In genomic region chr17:49187301-49187700, GRCh38 we compare ENCODE assay signal across 26 cellular contexts. TPM values are rescaled to one million over a fixed set of nuclear protein-coding genes. Genes with fewer than 3 reads are reported as not detected.
A peak's percentile ranks its signal among the peaks of the same experiment; 100 is the strongest.
DNase-seq lines count a peak whose midpoint lies in the region; TF ChIP-seq lines count a peak whose summit lies in the region.
"Had no signal": no experiment of that assay in that cellular context is flagged by ENCODE, and none has a peak within 500 bp of the region (broad histone marks: within the 10 kb centered on the region; RNA-seq: fewer than 3 reads in every experiment).

No MANE protein-coding gene starts in this region.

- no peaks in the 10 kb centered on the region for H3K36me3 ChIP-seq in tibial nerve
- H3K36me3 ChIP-seq: BE2C, BLaER1 had no signal

- no peaks in the 10 kb centered on the region for H3K27me3 Mint-ChIP-seq in activated CD4-positive, alpha-beta T cell treated with anti-CD3 and anti-CD28 coated beads, Interleukin-2, amount 10 ng/mL, durations not matched to agents 24 days and 14 days

- H3K27me3 ChIP-seq in tibial nerve: no peaks in the 10 kb centered on the region
- H3K27me3 ChIP-seq: BE2C, BLaER1 had no signal

- peaks cover 0 to 3% (median 0%) of the 10 kb centered on the region in 4 donors for H3K4me1 ChIP-seq in tibial nerve
- H3K4me1 ChIP-seq: BE2C had no signal

- TF ChIP-seq CTCF in tibial nerve (IDR thresholded peaks at IDR 0.05): no peak

- no peak for TF ChIP-seq EP300 in tibial nerve (IDR thresholded peaks at IDR 0.05)

- peaks cover 0 to 4% (median 0%) of the 10 kb centered on the region in 4 donors for H3K9me3 ChIP-seq in tibial nerve

- peaks cover 2% of the 10 kb centered on the region for H3K36me3 Mint-ChIP-seq in activated CD4-positive, alpha-beta T cell treated with anti-CD3 and anti-CD28 coated beads, Interleukin-2, amount 10 ng/mL, durations not matched to agents 24 days and 14 days (ENCODE audit: low read depth)

- peaks cover 12% of the 10 kb centered on the region for H3K9me3 Mint-ChIP-seq in activated CD4-positive, alpha-beta T cell treated with anti-CD3 and anti-CD28 coated beads, Interleukin-2, amount 10 ng/mL, durations not matched to agents 24 days and 14 days

- no peak overlapping the region for H3K27ac Mint-ChIP-seq in activated CD4-positive, alpha-beta T cell treated with anti-CD3 and anti-CD28 coated beads, Interleukin-2, amount 10 ng/mL, durations not matched to agents 24 days and 14 days
- H3K27ac Mint-ChIP-seq: CD14-positive monocyte; CD4-positive, alpha-beta memory T cell; CD4-positive, CD25-positive, alpha-beta regulatory T cell; CD8-positive, alpha-beta memory T cell had no signal

- intact Hi-C loops in activated CD4-positive, alpha-beta T cell treated with anti-CD3 and anti-CD28 coated beads, Interleukin-2, amount 10 ng/mL, durations not matched to agents 24 days and 14 days (cut with micrococcal nuclease): no loop called here

- peaks cover 17% of the 10 kb centered on the region for H3K4me1 Mint-ChIP-seq in activated CD4-positive, alpha-beta T cell treated with anti-CD3 and anti-CD28 coated beads, Interleukin-2, amount 10 ng/mL, durations not matched to agents 24 days and 14 days

- no peak overlapping the region for H3K27ac ChIP-seq in tibial nerve
- H3K27ac ChIP-seq: BLaER1 had no signal

- no peak overlapping the region for H3K4me3 ChIP-seq in tibial nerve
- H3K4me3 ChIP-seq: BLaER1 had no signal

- 88 to 89% methylated on average over 3 of the region's 3 CpGs for WGBS in tibial nerve, 2 donors

- DNase-seq in HCEC 1CT (peak; percentile 17), M059J (ENCODE audit: low read depth) (peak; percentile 34), iris pigment epithelial cell (ENCODE audit: low read depth) (peak; percentile 25), NCI-H446 (lab: John Stamatoyannopoulos, UW) (no peak), SK-N-DZ (ENCODE audit: low spot score) (no peak), tibial nerve (ENCODE audit: low spot score in 2 of 2) (no peak)
- no peak for DNase-seq in activated CD4-positive, alpha-beta T cell treated with anti-CD3 and anti-CD28 coated beads, Interleukin-2, amount 10 ng/mL, durations not matched to agents 24 days and 14 days
- DNase-seq: 8988T; ACHN; BE2C; C1 segment of cervical spinal cord; CD4-positive, alpha-beta memory T cell; CD4-positive, CD25-positive, alpha-beta regulatory T cell; CD8-positive, alpha-beta memory T cell; COR-L47; DMS 273 treated with DMSO at 0.1 percent for 48 hours; DMS153; DMS53; DMS79; DND-41; EL; GF-D8 had no signal

- TF ChIP-seq POLR2A in tibial nerve (IDR thresholded peaks at IDR 0.05): no peak

- no peak overlapping the region for H3K4me3 Mint-ChIP-seq in activated CD4-positive, alpha-beta T cell treated with anti-CD3 and anti-CD28 coated beads, Interleukin-2, amount 10 ng/mL, durations not matched to agents 24 days and 14 days
- H3K4me3 Mint-ChIP-seq: CD14-positive monocyte; CD4-positive, alpha-beta memory T cell; CD4-positive, CD25-positive, alpha-beta regulatory T cell; CD8-positive, alpha-beta memory T cell had no signal

RNA-seq across cellular contexts. Expression of gene GNGT2, which starts 23.1 kb away (rescaled TPM):
- total RNA-seq in M059J (2014; rRNA removed; shearing (Covaris generic)): 0.49 TPM in 1 of 2 replicates, not detected in the other
- 18.2 and 19.5 TPM in 2 replicates for total RNA-seq in activated CD4-positive, alpha-beta T cell treated with anti-CD3 and anti-CD28 coated beads, Interleukin-2, amount 10 ng/mL, durations not matched to agents 24 days and 14 days
- polyA plus RNA-seq in SK-N-DZ (2014; cell fraction: cytosol; rRNA removed): not detected in 2 replicates
- not detected in 2 replicates for polyA plus RNA-seq in SK-N-DZ (2014; cell fraction: nucleus; rRNA removed)
- total RNA-seq in tibial nerve: 1 to 10 TPM in 1 of 4 donors, not detected in 3; 1.2 TPM
- total RNA-seq: Daoy had no signal

RNA-seq across cellular contexts. Expression of gene ABI3, which starts 23.2 kb away (rescaled TPM):
- total RNA-seq in M059J (2014; rRNA removed; shearing (Covaris generic)): 0.12 TPM in 1 of 2 replicates, not detected in the other
- 27.8 and 28.4 TPM in 2 replicates for total RNA-seq in activated CD4-positive, alpha-beta T cell treated with anti-CD3 and anti-CD28 coated beads, Interleukin-2, amount 10 ng/mL, durations not matched to agents 24 days and 14 days
- 0.12 TPM in 1 of 2 replicates, not detected in the other for polyA plus RNA-seq in SK-N-DZ (2014; cell fraction: cytosol; rRNA removed)
- not detected in 2 replicates for polyA plus RNA-seq in SK-N-DZ (2014; cell fraction: nucleus; rRNA removed)
- total RNA-seq in tibial nerve: 10 to 100 TPM in 3 of 4 donors, 1 to 10 TPM in 1; 9.6 to 14.4 (median 12.0) TPM

RNA-seq across cellular contexts. Expression of gene PHOSPHO1, which starts 43.3 kb away (rescaled TPM):
- total RNA-seq in M059J (2014; rRNA removed; shearing (Covaris generic)): 0.37 TPM in 1 of 2 replicates, not detected in the other
- 0.09 TPM in 1 of 2 replicates, not detected in the other for total RNA-seq in activated CD4-positive, alpha-beta T cell treated with anti-CD3 and anti-CD28 coated beads, Interleukin-2, amount 10 ng/mL, durations not matched to agents 24 days and 14 days
- polyA plus RNA-seq in SK-N-DZ (2014; cell fraction: cytosol; rRNA removed): not detected in 2 replicates
- polyA plus RNA-seq in SK-N-DZ (2014; cell fraction: nucleus; rRNA removed): 0.17 TPM in 1 of 2 replicates, not detected in the other
- 1 to 10 TPM in 1 of 4 donors, under 1 TPM in 2, not detected in 1; 0.21 to 1.3 (median 0.98) TPM for total RNA-seq in tibial nerve
- total RNA-seq: CD4-positive, alpha-beta memory T cell; CD4-positive, CD25-positive, alpha-beta regulatory T cell; CD8-positive, alpha-beta memory T cell had no signal

RNA-seq across cellular contexts. Expression of gene B4GALNT2, which starts 54.7 kb away (rescaled TPM):
- not detected in 2 replicates for total RNA-seq in M059J (2014; rRNA removed; shearing (Covaris generic))
- total RNA-seq in activated CD4-positive, alpha-beta T cell treated with anti-CD3 and anti-CD28 coated beads, Interleukin-2, amount 10 ng/mL, durations not matched to agents 24 days and 14 days: 0.02 and 0.05 TPM in 2 replicates
- not detected in 2 replicates for polyA plus RNA-seq in SK-N-DZ (2014; cell fraction: cytosol; rRNA removed)
- not detected in 2 replicates for polyA plus RNA-seq in SK-N-DZ (2014; cell fraction: nucleus; rRNA removed)
- not detected for total RNA-seq in tibial nerve
- total RNA-seq: A673; CD4-positive, CD25-positive, alpha-beta regulatory T cell; CD8-positive, alpha-beta memory T cell had no signal
- polyA plus RNA-seq: CD14-positive monocyte; CD4-positive, alpha-beta memory T cell; CD4-positive, CD25-positive, alpha-beta regulatory T cell; CD8-positive, alpha-beta memory T cell had no signal

Comparison
In these comparisons a context has a peak if more than half of its experiments do, and no peak if none do; other contexts are left out.
1. DNase-seq: peak in HCEC 1CT (single experiment), M059J (single experiment) and iris pigment epithelial cell (single experiment); none in activated CD4-positive, alpha-beta T cell treated with anti-CD3 and anti-CD28 coated beads, Interleukin-2, amount 10 ng/mL, durations not matched to agents 24 days and 14 days (single experiment), NCI-H446 (0 of 2), SK-N-DZ (single experiment) and tibial nerve (0 of 2).